Comparison of ENCODE assay signal across 8 cellular contexts in the genomic region with DNA sequence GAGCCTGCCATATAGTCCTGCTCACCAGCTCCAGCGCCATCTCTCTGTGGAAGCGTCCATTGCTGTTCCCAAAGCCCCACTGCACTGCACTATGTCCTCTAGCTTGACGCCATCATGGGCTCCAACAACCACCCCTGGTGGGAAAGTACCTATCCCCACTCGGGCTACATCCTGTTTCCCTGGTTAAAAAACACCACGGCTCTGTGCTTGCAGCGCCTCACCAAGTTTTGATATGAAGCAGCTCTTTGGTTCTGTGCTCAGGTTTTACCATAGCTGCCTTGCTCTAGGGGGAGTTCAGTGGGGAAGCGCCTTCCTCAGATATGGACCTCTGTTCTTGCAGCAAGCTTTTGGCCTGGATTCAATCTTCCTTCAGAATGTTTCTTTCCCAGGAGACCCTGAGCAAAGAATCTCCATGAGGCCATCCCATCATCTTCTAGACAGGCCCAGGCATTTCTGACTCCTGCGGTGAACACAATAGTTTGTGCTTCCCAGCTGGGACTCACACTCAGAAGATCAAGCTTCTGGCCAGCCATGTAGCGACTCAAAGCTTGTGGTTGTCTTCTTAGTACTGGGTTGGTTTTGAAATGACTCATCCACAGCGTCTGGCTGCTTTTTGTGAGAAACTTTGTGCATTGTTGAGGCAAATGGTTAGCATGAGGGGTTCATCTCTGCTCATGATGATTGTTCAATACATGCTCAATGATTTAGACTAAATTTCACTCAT. TPM values are rescaled to one million over a fixed set of nuclear protein-coding genes. Genes with fewer than 3 reads are reported as not detected.
A peak's percentile ranks its signal among the peaks of the same experiment; 100 is the strongest.
DNase-seq lines count a peak whose midpoint lies in the region; ATAC-seq, FAIRE-seq and TF ChIP-seq lines count a peak whose summit lies in the region.

No MANE protein-coding gene starts in this region.

- DNase-seq in GM19240 (ENCODE audit: insufficient read length, low spot score) (peak; percentile 56), natural killer cell (no peak), H54 (ENCODE audit: insufficient read length, low spot score) (no peak), NCI-H446 (lab: John Stamatoyannopoulos, UW) (no peak), D341Med (ENCODE audit: low spot score) (no peak), erythroblast (lab: John Stamatoyannopoulos, UW) (no peak)
- DNase-seq in activated CD8-positive, alpha-beta memory T cell treated with anti-CD3 and anti-CD28 coated beads, Interleukin-2, amount 50 U/mL, for 48 hours = peak; percentile 76

- TF ChIP-seq CTCF in natural killer cell (IDR thresholded peaks at IDR 0.05) = no peak

- FAIRE-seq in H54 (lab: Jason Lieb, UNC) = no peak

- no peaks in the 10 kb centered on the region for H3K4me1 Mint-ChIP-seq in natural killer cell

- H3K27me3 Mint-ChIP-seq in natural killer cell (ENCODE audit: low read depth in 2 of 2) = peaks cover 0 to 11% of the 10 kb centered on the region in 2 donors

- intact Hi-C loops in natural killer cell (cut with micrococcal nuclease) = no loop called here

- H3K9me3 Mint-ChIP-seq in natural killer cell = no peaks in the 10 kb centered on the region

- H3K4me3 Mint-ChIP-seq in natural killer cell = no peak overlapping the region

- no peak for TF ChIP-seq POLR2A in H54 (IDR thresholded peaks at IDR 0.05; ENCODE audit: low read depth, low read length)
- TF ChIP-seq POLR2A in erythroblast (IDR thresholded peaks at IDR 0.05; ENCODE audit: low read length) = no peak

- no peaks in the 10 kb centered on the region for H3K36me3 Mint-ChIP-seq in natural killer cell

- ATAC-seq in HG03159 (IDR thresholded peaks at IDR 0.05; ENCODE audit: unreplicated experiment) (peak; percentile 87), natural killer cell (peak; percentile 42 to 76 (median 55))

- H3K27ac Mint-ChIP-seq in natural killer cell = no peak overlapping the region

RNA-seq across cellular contexts. Expression of gene DYNLRB2, which starts 39.5 kb away (rescaled TPM):
- total RNA-seq in natural killer cell = not detected

Comparison
In these comparisons a context has a peak if more than half of its experiments do, and no peak if none do; other contexts are left out.
1. DNase-seq: peak in GM19240 (single experiment) and activated CD8-positive, alpha-beta memory T cell treated with anti-CD3 and anti-CD28 coated beads, Interleukin-2, amount 50 U/mL, for 48 hours (single experiment); none in natural killer cell (single experiment), H54 (single experiment), NCI-H446 (0 of 2), D341Med (single experiment) and erythroblast (0 of 2).